Comparison of ENCODE assay signal across 16 cellular contexts in the genomic region with DNA sequence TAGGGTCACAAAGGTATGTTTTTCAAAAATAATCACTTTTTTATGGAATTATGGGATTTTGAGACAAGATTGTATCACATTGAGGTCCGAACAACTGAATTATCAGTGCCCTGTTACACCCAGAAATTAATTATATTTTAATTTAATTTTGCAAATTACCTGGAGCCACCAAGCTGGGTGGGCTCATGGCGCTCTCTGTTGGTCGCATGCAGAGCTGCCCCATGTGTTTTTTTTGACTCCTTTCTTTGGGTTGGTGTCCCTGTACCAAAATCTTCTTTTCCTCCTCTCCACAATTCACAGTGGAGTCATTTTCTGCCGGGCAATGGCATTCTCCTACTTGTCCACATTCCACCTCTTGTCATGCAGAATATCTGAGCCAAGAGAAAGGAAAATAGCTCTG. TPM values are rescaled to one million over a fixed set of nuclear protein-coding genes. Genes with fewer than 3 reads are reported as not detected.
DNase-seq lines count a peak whose midpoint lies in the region; ATAC-seq, FAIRE-seq and TF ChIP-seq lines count a peak whose summit lies in the region.
"Had no signal": no experiment of that assay in that cellular context is flagged by ENCODE, and none has a peak within 500 bp of the region (broad histone marks: within the 10 kb centered on the region; RNA-seq: fewer than 3 reads in every experiment).

No MANE protein-coding gene starts in this region.

- H3K36me3 ChIP-seq in astrocyte (ENCODE audit: insufficient read depth, low read length), result no peaks in the 10 kb centered on the region
- no peaks in the 10 kb centered on the region for H3K36me3 ChIP-seq in transverse colon
- no peaks in the 10 kb centered on the region for H3K36me3 ChIP-seq in naive thymus-derived CD4-positive, alpha-beta T cell (ENCODE audit: control insufficient read depth in 2 of 3, insufficient read depth in 3 of 3, low read length in 3 of 3)
- H3K36me3 ChIP-seq: thoracic aorta had no signal

- no peak for TF ChIP-seq POLR2A in transverse colon (IDR thresholded peaks at IDR 0.05)

- intact Hi-C loops in transverse colon (cut with DNase I; ENCODE audit: low total_unique reads), result no loop called here
- intact Hi-C loops in naive thymus-derived CD4-positive, alpha-beta T cell (cut with micrococcal nuclease), result no loop called here

- H3K79me2 ChIP-seq in astrocyte (ENCODE audit: insufficient read depth, low read length), result no peaks in the 10 kb centered on the region

- H3K9me3 Mint-ChIP-seq in astrocyte (ENCODE audit: unreplicated experiment), result peaks cover 7% of the 10 kb centered on the region
- peaks cover 0 to 10% (median 4%) of the 10 kb centered on the region in 11 donors for H3K9me3 Mint-ChIP-seq in naive thymus-derived CD4-positive, alpha-beta T cell
- H3K9me3 Mint-ChIP-seq: immature natural killer cell had no signal

- H3K36me3 Mint-ChIP-seq in astrocyte (ENCODE audit: low read depth, unreplicated experiment), result no peaks in the 10 kb centered on the region
- no peaks in the 10 kb centered on the region for H3K36me3 Mint-ChIP-seq in naive thymus-derived CD4-positive, alpha-beta T cell
- H3K36me3 Mint-ChIP-seq: immature natural killer cell had no signal

- peaks cover 22% of the 10 kb centered on the region for H3K27me3 Mint-ChIP-seq in astrocyte (ENCODE audit: low read depth, unreplicated experiment)
- peaks cover 0 to 6% (median 0%) of the 10 kb centered on the region in 5 donors for H3K27me3 Mint-ChIP-seq in naive thymus-derived CD4-positive, alpha-beta T cell

- no peak overlapping the region for H3K27ac Mint-ChIP-seq in astrocyte (ENCODE audit: unreplicated experiment)
- H3K27ac Mint-ChIP-seq in naive thymus-derived CD4-positive, alpha-beta T cell, result no peak overlapping the region
- H3K27ac Mint-ChIP-seq: immature natural killer cell had no signal

- H3K4me2 ChIP-seq in astrocyte (ENCODE audit: low read length), result no peak overlapping the region

- FAIRE-seq in astrocyte (lab: Jason Lieb, UNC), result no peak
- FAIRE-seq: endometrium, RCC 7860 had no signal

- no peak for ATAC-seq in HG03159 (IDR thresholded peaks at IDR 0.05; ENCODE audit: unreplicated experiment)
- no peak for ATAC-seq in naive thymus-derived CD4-positive, alpha-beta T cell

- H3K4me1 Mint-ChIP-seq in astrocyte (ENCODE audit: low read depth, unreplicated experiment), result no peaks in the 10 kb centered on the region
- H3K4me1 Mint-ChIP-seq in naive thymus-derived CD4-positive, alpha-beta T cell, result no peaks in the 10 kb centered on the region
- H3K4me1 Mint-ChIP-seq: immature natural killer cell had no signal

- H3K9me3 ChIP-seq in astrocyte (ENCODE audit: insufficient read depth, low read depth, low read length) (no peaks in the 10 kb centered on the region), transverse colon (no peaks in the 10 kb centered on the region)
- H3K9me3 ChIP-seq in naive thymus-derived CD4-positive, alpha-beta T cell (ENCODE audit: control insufficient read depth in 2 of 3, low read length in 3 of 3), result no peaks in the 10 kb centered on the region
- H3K9me3 ChIP-seq: thoracic aorta had no signal

- H3K9ac ChIP-seq in astrocyte (ENCODE audit: low read length), result no peak overlapping the region

- H3K4me3 ChIP-seq in astrocyte (ENCODE audit: insufficient read depth, low read depth, low read length), result no peak overlapping the region
- no peak overlapping the region for H3K4me3 ChIP-seq in foreskin fibroblast (ENCODE audit: low read depth in 1 of 2, low read length in 2 of 2)
- no peak overlapping the region for H3K4me3 ChIP-seq in transverse colon
- no peak overlapping the region for H3K4me3 ChIP-seq in naive thymus-derived CD4-positive, alpha-beta T cell (ENCODE audit: low read length)
- H3K4me3 ChIP-seq: thoracic aorta had no signal

- H3K27ac ChIP-seq in astrocyte (ENCODE audit: low read depth, low read length), result no peak overlapping the region
- no peak overlapping the region for H3K27ac ChIP-seq in transverse colon
- no peak overlapping the region for H3K27ac ChIP-seq in naive thymus-derived CD4-positive, alpha-beta T cell (ENCODE audit: low read depth, low read length)
- H3K27ac ChIP-seq: thoracic aorta had no signal

- H2AFZ ChIP-seq in astrocyte (ENCODE audit: low read depth, low read length), result no peak overlapping the region

- no peak overlapping the region for H3K4me3 Mint-ChIP-seq in astrocyte (ENCODE audit: unreplicated experiment)
- H3K4me3 Mint-ChIP-seq in naive thymus-derived CD4-positive, alpha-beta T cell, result no peak overlapping the region
- H3K4me3 Mint-ChIP-seq: immature natural killer cell had no signal

- in situ Hi-C loops in transverse colon (cut with MboI; ENCODE audit: low pct_ligation_motif_present in 1 of 4, low pct_unique_long_range_greater_than_20kb in 1 of 4, low sequenced_read_pairs in 3 of 4), result no loop called here

- CTCF ChIA-PET in naive thymus-derived CD4-positive, alpha-beta T cell (lab: Charles Lee), result no interaction called here

- H4K20me1 ChIP-seq in astrocyte (ENCODE audit: insufficient read depth, low read length), result no peaks in the 10 kb centered on the region

- TF ChIP-seq CTCF in astrocyte (IDR thresholded peaks at IDR 0.05; ENCODE audit: insufficient read depth, low read depth, low read length) (peak; percentile 21), foreskin fibroblast (IDR thresholded peaks at IDR 0.05; ENCODE audit: low read depth, low read length) (peak; percentile 11), transverse colon (IDR thresholded peaks at IDR 0.05) (peak; percentile 31 to 53 (median 37))

- no peak for TF ChIP-seq EP300 in transverse colon (IDR thresholded peaks at IDR 0.05; ENCODE audit: low read depth)

- DNase-seq in activated CD8-positive, alpha-beta memory T cell treated with anti-CD3 and anti-CD28 coated beads for 24 hours, result peak; percentile 17
- no peak for DNase-seq in activated CD8-positive, alpha-beta memory T cell treated with anti-CD3 and anti-CD28 coated beads, Interleukin-2, amount 50 U/mL, for 48 hours
- no peak for DNase-seq in astrocyte (ENCODE audit: low read depth)
- no peak for DNase-seq in foreskin fibroblast
- no peak for DNase-seq in transverse colon
- no peak for DNase-seq in NCI-H2029 (lab: John Stamatoyannopoulos, UW)
- DNase-seq in naive thymus-derived CD4-positive, alpha-beta T cell, result no peak
- DNase-seq: immature natural killer cell, NCI-H2171, T-helper 9 cell had no signal

- WGBS in transverse colon (ENCODE audit: low coverage in 1 of 2), 2 donors, result 64 to 76% methylated on average over 3 to 4 of the region's 4 CpGs

- POLR2A ChIA-PET in naive thymus-derived CD4-positive, alpha-beta T cell (lab: Charles Lee), result no interaction called here

- H3K27me3 ChIP-seq in astrocyte (ENCODE audit: insufficient read depth, low read length) (peaks cover 3% of the 10 kb centered on the region), transverse colon (no peaks in the 10 kb centered on the region)
- no peaks in the 10 kb centered on the region for H3K27me3 ChIP-seq in naive thymus-derived CD4-positive, alpha-beta T cell (ENCODE audit: control insufficient read depth in 2 of 2, insufficient read depth in 2 of 2, low read length in 2 of 2)

- H3K4me1 ChIP-seq in astrocyte (ENCODE audit: insufficient read depth, low read length), result no peaks in the 10 kb centered on the region
- H3K4me1 ChIP-seq in transverse colon, result no peaks in the 10 kb centered on the region
- no peaks in the 10 kb centered on the region for H3K4me1 ChIP-seq in naive thymus-derived CD4-positive, alpha-beta T cell (ENCODE audit: control insufficient read depth in 2 of 2, insufficient read depth in 2 of 2, low read length in 2 of 2)

RNA-seq across cellular contexts. Expression of a gene that starts 38.9 kb away (rescaled TPM):
- total RNA-seq in astrocyte, result not detected in 2 replicates
- total RNA-seq in transverse colon, result 10 to 100 TPM; 35.4 to 86.4 (median 47.7) TPM
- total RNA-seq in naive thymus-derived CD4-positive, alpha-beta T cell, result not detected
- not detected for polyA plus RNA-seq in naive thymus-derived CD4-positive, alpha-beta T cell
- total RNA-seq: Daoy, myocyte, thoracic aorta had no signal
- polyA plus RNA-seq: immature natural killer cell had no signal

Comparison
In these comparisons a context has a peak if more than half of its experiments do, and no peak if none do; other contexts are left out.
1. RNA of a gene that starts 38.9 kb away (total RNA-seq): 35.4 to 86.4 TPM in transverse colon; not detected in astrocyte and not detected in naive thymus-derived CD4-positive, alpha-beta T cell; every median in the first group is over 10 times any median in the second.
2. Peak in every context shown above with its lines, with median percentiles within 50 percentile points of each other: CTCF ChIP-seq.